In genomic region chr2:174051741-174052638, GRCh38 we compare ENCODE assay signal across 10 cellular contexts.
DNase-seq lines count a peak whose midpoint lies in the region; ATAC-seq and TF ChIP-seq lines count a peak whose summit lies in the region.
"Had no signal": no experiment of that assay in that cellular context is flagged by ENCODE, and none has a peak within 500 bp of the region (broad histone marks: within the 10 kb centered on the region; RNA-seq: fewer than 3 reads in every experiment).

No MANE protein-coding gene starts in this region.

- POLR2A ChIA-PET in HCT116 (lab: Charles Lee): interaction anchor here (1.2 kb wide), 1 partner anchor 9 kb away, joined by 3 read pairs; no protein-coding TSS in a partner anchor

- TF ChIP-seq CTCF in HCT116 (IDR thresholded peaks at IDR 0.05 in 2 of 3, conservative IDR thresholded peaks at IDR 0.05 in 1 of 3; ENCODE audit: borderline replicate concordance in 1 of 3, insufficient read depth in 1 of 3, low read depth in 2 of 3, low read length in 2 of 3): no peak
- peak; percentile 49 for TF ChIP-seq CTCF in foreskin keratinocyte (conservative IDR thresholded peaks at IDR 0.05)
- TF ChIP-seq CTCF in dorsolateral prefrontal cortex (IDR thresholded peaks at IDR 0.05 in 54 of 56, conservative IDR thresholded peaks at IDR 0.05 in 2 of 56; ENCODE audit: low read depth in 1 of 56, partially characterized antibody in 56 of 56): no peak

- H2AFZ ChIP-seq in HCT116 (ENCODE audit: low read depth, low read length, poor library complexity, severe bottlenecking): peak overlapping the region; percentile 84

- DNase-seq in HCT116 (ENCODE audit: low read depth, low spot score): peak; percentile 74
- peak; percentile 76 to 83 for DNase-seq in foreskin keratinocyte
- DNase-seq in retina: peak; percentile 63
- no peak for DNase-seq in activated naive CD4-positive, alpha-beta T cell treated with Interleukin-2 at 50 U/mL for 16 hours
- DNase-seq in DMS 273 treated with DMSO at 0.1 percent for 48 hours (lab: John Stamatoyannopoulos, UW): no peak
- no peak for DNase-seq in GF-D8 (lab: John Stamatoyannopoulos, UW)
- DNase-seq in dorsolateral prefrontal cortex: no peak
- DNase-seq: MV-4-11; stimulated activated naive B cell treated with anti-CD40 and anti-IgM and Interleukin-4, amounts not matched to agents 10 μg/mL and 1 μg/mL and 100 μg/mL, for 72 hours had no signal

- H3K79me2 ChIP-seq in HCT116 (ENCODE audit: insufficient read depth, low read length): no peaks in the 10 kb centered on the region

- no peaks in the 10 kb centered on the region for H4K20me1 ChIP-seq in HCT116 (ENCODE audit: insufficient read depth)

- ATAC-seq in HCT116: peak; percentile 90
- ATAC-seq in SK-N-SH treated with all-trans-retinoic acid at 6 μM for 48 hours: peak; percentile 67
- peak; percentile 78 for ATAC-seq in foreskin keratinocyte
- ATAC-seq: stimulated activated naive B cell treated with anti-CD40 and anti-IgM and Interleukin-4, amounts not matched to agents 10 μg/mL and 1 μg/mL and 100 μg/mL, for 72 hours had no signal

- H3K27ac ChIP-seq in HCT116 (ENCODE audit: low read depth, low read length) (peak overlapping the region; percentile 56), foreskin keratinocyte (peak overlapping the region; percentile 49), dorsolateral prefrontal cortex (no peak overlapping the region)

- RAD21 ChIA-PET in HCT116 (lab: Charles Lee; ENCODE audit: low non-redundant PET in 1 of 2, low total read pairs in 2 of 2, uncharacterized antibody in 2 of 2, unreplicated experiment in 2 of 2): interaction anchor here in 1 of 2 experiments (1.1 kb wide), 1 partner anchor 289 kb away, joined by 3 read pairs; no protein-coding TSS in a partner anchor

- peak overlapping the region; percentile 74 for H3K4me2 ChIP-seq in HCT116 (ENCODE audit: low read length)

- H3K4me1 ChIP-seq in HCT116 (ENCODE audit: control insufficient read depth in 1 of 2, insufficient read depth in 2 of 2, low read length in 2 of 2) (peaks cover 33 to 52% of the 10 kb centered on the region in 2 experiments), foreskin keratinocyte (peaks cover 29% of the 10 kb centered on the region)

- H3K9me2 ChIP-seq in HCT116 (ENCODE audit: insufficient read depth): no peaks in the 10 kb centered on the region

- TF ChIP-seq POLR2A in HCT116 (IDR thresholded peaks at IDR 0.05; ENCODE audit: borderline replicate concordance, extremely low read depth, insufficient read depth, insufficient read length): no peak

- intact Hi-C loops in HCT116 (cut with micrococcal nuclease): loop anchor here (5.0 to 10.0 kb wide), 2 partner anchors 85 to 297 kb away; partner anchors contain the start of gene SP3
- intact Hi-C loops in dorsolateral prefrontal cortex (cut with DNase I): no loop called here

- CTCF ChIA-PET in HCT116 (lab: Charles Lee): interaction anchor here (1.0 kb wide), 1 partner anchor 289 kb away, joined by 3 read pairs; no protein-coding TSS in a partner anchor

- peak overlapping the region; percentile 48 for H3K9ac ChIP-seq in HCT116 (ENCODE audit: low read length)

- peak; percentile 44; the same call in 1 of the 2 replicates for TF ChIP-seq RAD21 in HCT116 (IDR thresholded peaks at IDR 0.05; ENCODE audit: low read depth)

- no peaks in the 10 kb centered on the region for H3K36me3 ChIP-seq in HCT116 (ENCODE audit: control insufficient read depth in 1 of 2, insufficient read depth in 2 of 2, low read length in 2 of 2)

- H3K27me3 ChIP-seq in HCT116 (ENCODE audit: insufficient read depth, low read length) (no peaks in the 10 kb centered on the region), foreskin keratinocyte (no peaks in the 10 kb centered on the region), dorsolateral prefrontal cortex (no peaks in the 10 kb centered on the region)

- H3K4me3 ChIP-seq in HCT116 (replicated peaks in 1 of 2; ENCODE audit: low read depth in 1 of 2, low read length in 2 of 2): peak overlapping the region; percentile 4 to 32; a peak in 3 of 4 replicates
- no peak overlapping the region for H3K4me3 ChIP-seq in dorsolateral prefrontal cortex

- no TSS peak for BruUV-seq in HCT116 (replicated peaks; lab: Mats Ljungman, UMichigan)

- H3K9me3 ChIP-seq in HCT116 (ENCODE audit: control insufficient read depth in 1 of 2, insufficient read depth in 1 of 2, low read depth in 1 of 2, low read length in 2 of 2): no peaks in the 10 kb centered on the region

TF ChIP-seq in HCT116, 20 proteins besides CTCF, POLR2A, EP300 and RAD21 (continues in another document):
- no peak for TF ChIP-seq ZFX (IDR thresholded peaks at IDR 0.05)
- TF ChIP-seq CEBPB (IDR thresholded peaks at IDR 0.05; ENCODE audit: low read depth): peak; percentile 73; the same call in 1 of the 2 replicates
- no peak for TF ChIP-seq ZBTB33 (IDR thresholded peaks at IDR 0.05; ENCODE audit: extremely low read depth, insufficient replicate concordance, low read length)
- TF ChIP-seq TCF7L2 (IDR thresholded peaks at IDR 0.05; ENCODE audit: borderline replicate concordance, extremely low read depth, insufficient read depth, insufficient read length): no peak
- TF ChIP-seq SIN3A (IDR thresholded peaks at IDR 0.05; ENCODE audit: low read depth): peak; percentile 48; the same call in 1 of the 2 replicates
- TF ChIP-seq ZNF274 (IDR thresholded peaks at IDR 0.05; ENCODE audit: low read depth, low read length): no peak

TF ChIP-seq in SK-N-SH treated with all-trans-retinoic acid at 6 μM for 48 hours, 23 proteins besides CTCF, POLR2A, EP300 and RAD21:
- TF ChIP-seq TCF4 (CRISPR knock-in tag; IDR thresholded peaks at IDR 0.05; ENCODE audit: borderline replicate concordance): peak; percentile 21; the same call in 1 of the 2 replicates
- no peak for TF ChIP-seq SNAI2 (CRISPR knock-in tag; IDR thresholded peaks at IDR 0.05)

Comparison
In these comparisons a context has a peak if more than half of its experiments do, and no peak if none do; other contexts are left out.
1. DNase-seq: peak in HCT116 (single experiment), foreskin keratinocyte (2 of 2) and retina (single experiment); none in activated naive CD4-positive, alpha-beta T cell treated with Interleukin-2 at 50 U/mL for 16 hours (single experiment), DMS 273 treated with DMSO at 0.1 percent for 48 hours (single experiment), GF-D8 (single experiment) and dorsolateral prefrontal cortex (0 of 10).
2. H3K27ac ChIP-seq: peak in HCT116 (single experiment) and foreskin keratinocyte (single experiment); none in dorsolateral prefrontal cortex (0 of 59).
3. H3K4me3 ChIP-seq: peak in HCT116 (2 of 2); none in dorsolateral prefrontal cortex (0 of 59).
4. Peak in every context shown above with its lines, with median percentiles within 50 percentile points of each other: ATAC-seq.